ENCODE assay signal across 19 cellular contexts in genomic region chr11:128828350-128828749, GRCh38. TPM values are rescaled to one million over a fixed set of nuclear protein-coding genes. Genes with fewer than 3 reads are reported as not detected.
"Had no signal": no experiment of that assay in that cellular context is flagged by ENCODE, and none has a peak within 500 bp of the region (broad histone marks: within the 10 kb centered on the region; RNA-seq: fewer than 3 reads in every experiment).

No MANE protein-coding gene starts in this region.

- DNase-seq: activated CD4-positive, alpha-beta T cell treated with anti-CD3 and anti-CD28 coated beads, Interleukin-2, amount 10 ng/mL, durations not matched to agents 24 days and 14 days; activated CD4-positive, CD25-positive, alpha-beta regulatory T cell; activated CD8-positive, alpha-beta memory T cell treated with anti-CD3 and anti-CD28 coated beads, Interleukin-2, amount 50 U/mL, for 48 hours; activated gamma-delta T cell; activated T-cell treated with anti-CD3 and anti-CD28 coated beads, Interleukin-2, amount 50 U/mL, for 72 hours; central memory CD4-positive, alpha-beta T cell; colonic mucosa; effector CD4-positive, alpha-beta T cell; gastrocnemius medialis; heart right ventricle; naive thymus-derived CD8-positive, alpha-beta T cell; stimulated activated CD4-positive, alpha-beta T cell treated with anti-CD3 and anti-CD28 coated beads, Interleukin-4, amount 100 ng/mL, for 24 hours; stimulated activated naive CD4-positive, alpha-beta T cell; substantia nigra had no signal

- H2AFZ ChIP-seq: parathyroid adenoma had no signal

- H3K27ac ChIP-seq: colonic mucosa, gastrocnemius medialis, parathyroid adenoma, tibial nerve had no signal

- H3K9me3 ChIP-seq: colonic mucosa, gastrocnemius medialis, heart right ventricle, tibial nerve had no signal

- ATAC-seq: activated naive CD4-positive, alpha-beta T cell treated with anti-CD3 and anti-CD28 coated beads, Interleukin-2, amount 50 U/mL, for 72 hours; activated T-cell treated with anti-CD3 and anti-CD28 coated beads, Interleukin-2, amount 50 U/mL, for 72 hours; gastrocnemius medialis; heart right ventricle; left lobe of liver; naive thymus-derived CD8-positive, alpha-beta T cell had no signal

- H3K79me2 ChIP-seq: parathyroid adenoma had no signal

- H3K9ac ChIP-seq: parathyroid adenoma had no signal

- H3K4me1 ChIP-seq: colonic mucosa, parathyroid adenoma had no signal

- H3K36me3 ChIP-seq: colonic mucosa, gastrocnemius medialis, heart right ventricle, tibial nerve had no signal

- H3K27me3 ChIP-seq: colonic mucosa had no signal

- H3K4me3 ChIP-seq: colonic mucosa, gastrocnemius medialis, heart right ventricle, tibial nerve had no signal

RNA-seq across cellular contexts. Expression of gene KCNJ1, which starts 38.7 kb away (rescaled TPM):
- total RNA-seq: activated CD4-positive, alpha-beta T cell treated with anti-CD3 and anti-CD28 coated beads, Interleukin-2, amount 10 ng/mL, durations not matched to agents 24 days and 14 days; activated naive CD4-positive, alpha-beta T cell treated with anti-CD3 and anti-CD28 coated beads, Interleukin-2, amount 50 U/mL, for 72 hours; activated T-cell treated with anti-CD3 and anti-CD28 coated beads, Interleukin-2, amount 50 U/mL, for 72 hours; colonic mucosa; left lobe of liver; mucosa of gallbladder; naive thymus-derived CD8-positive, alpha-beta T cell; tibial nerve had no signal
- polyA plus RNA-seq: naive thymus-derived CD8-positive, alpha-beta T cell had no signal
